Comparison of ENCODE assay signal across 25 cellular contexts in genomic region chr20:45510242-45510862, GRCh38. TPM values are rescaled to one million over a fixed set of nuclear protein-coding genes. Genes with fewer than 3 reads are reported as not detected.
DNase-seq lines count a peak whose midpoint lies in the region; ATAC-seq and TF ChIP-seq lines count a peak whose summit lies in the region.
"Had no signal": no experiment of that assay in that cellular context is flagged by ENCODE, and none has a peak within 500 bp of the region (broad histone marks: within the 10 kb centered on the region; RNA-seq: fewer than 3 reads in every experiment).

No MANE protein-coding gene starts in this region.

- H3K79me2 ChIP-seq in mammary epithelial cell (ENCODE audit: insufficient read depth, low read length) = no peaks in the 10 kb centered on the region

- no peaks in the 10 kb centered on the region for H3K27me3 ChIP-seq in mammary epithelial cell (ENCODE audit: insufficient read depth, low read length)

- WGBS in mammary epithelial cell (ENCODE audit: low coverage, missing lambda C conversion rate) = 80% methylated on average over 5 of the region's 5 CpGs

- peaks cover 36% of the 10 kb centered on the region for H3K4me1 ChIP-seq in mammary epithelial cell (ENCODE audit: insufficient read depth, low read length)
- H3K4me1 ChIP-seq: A549, Caco-2, HAP-1 had no signal

- peak overlapping the region; percentile 33 for H2AFZ ChIP-seq in mammary epithelial cell (ENCODE audit: low read depth, low read length)
- H2AFZ ChIP-seq: GM23338 had no signal

- no peaks in the 10 kb centered on the region for H3K9me3 ChIP-seq in mammary epithelial cell (replicated peaks; ENCODE audit: insufficient read depth, low read length)
- H3K9me3 ChIP-seq: A549, HAP-1 had no signal

- TF ChIP-seq CTCF in mammary epithelial cell (conservative IDR thresholded peaks at IDR 0.05 in 1 of 2, IDR thresholded peaks at IDR 0.05 in 1 of 2; ENCODE audit: extremely low read depth in 1 of 2, insufficient read depth in 1 of 2, low read depth in 1 of 2, low read length in 2 of 2) = no peak
- no peak for TF ChIP-seq CTCF in fibroblast of the aortic adventitia (IDR thresholded peaks at IDR 0.05; ENCODE audit: insufficient read depth, low read length)
- no peak for TF ChIP-seq CTCF in omental fat pad (IDR thresholded peaks at IDR 0.05)

- ATAC-seq in omental fat pad (ENCODE audit: low FRiP score) (peak; percentile 81), HG02623 (IDR thresholded peaks at IDR 0.05; ENCODE audit: unreplicated experiment) (no peak), HG03342 (IDR thresholded peaks at IDR 0.05; ENCODE audit: unreplicated experiment) (no peak)
- ATAC-seq: A549, GM23338 had no signal

- peak overlapping the region; percentile 30 for H3K27ac ChIP-seq in mammary epithelial cell (ENCODE audit: insufficient read depth, low read depth, low read length)
- H3K27ac ChIP-seq: A549, HL-60 had no signal

- dilution Hi-C loops in mammary epithelial cell (cut with HindIII; ENCODE audit: low sequenced_read_pairs) = no loop called here

- H3K4me3 ChIP-seq in mammary epithelial cell (replicated peaks in 1 of 3; ENCODE audit: insufficient read depth in 1 of 3, low read depth in 2 of 3, low read length in 3 of 3) = no peak overlapping the region
- no peak overlapping the region for H3K4me3 ChIP-seq in fibroblast of the aortic adventitia (ENCODE audit: low read depth, low read length)
- H3K4me3 ChIP-seq: A549, GM23338, HAP-1 had no signal

- no peaks in the 10 kb centered on the region for H4K20me1 ChIP-seq in mammary epithelial cell (ENCODE audit: insufficient read depth, low read length)

- H3K4me2 ChIP-seq in mammary epithelial cell (ENCODE audit: insufficient read depth, low read depth, low read length) = no peak overlapping the region
- H3K4me2 ChIP-seq: A549, GM23338 had no signal

- no peaks in the 10 kb centered on the region for H3K36me3 ChIP-seq in mammary epithelial cell (ENCODE audit: insufficient read depth, low read length)
- H3K36me3 ChIP-seq: HAP-1 had no signal

- in situ Hi-C loops in mammary epithelial cell (cut with MboI; ENCODE audit: low sequenced_read_pairs in 2 of 2) = no loop called here

- DNase-seq in NCI-H226 = peak; percentile 47
- peak; percentile 86 for DNase-seq in mammary epithelial cell
- peak; percentile 28 for DNase-seq in fibroblast of the aortic adventitia (ENCODE audit: low read depth)
- no peak for DNase-seq in omental fat pad (ENCODE audit: low spot score)
- no peak for DNase-seq in NCI-H446 (lab: John Stamatoyannopoulos, UW)
- DNase-seq: Caco-2; CD4-positive, alpha-beta T cell; IMR-90; MV-4-11; NCI-H1105 treated with DMSO at 0.1 percent for 48 hours; NCI-H2029 treated with DMSO at 0.1 percent for 48 hours; NCI-H345; NCI-H524 treated with DMSO at 0.1 percent for 48 hours; OCI-M1; Right ventricle myocardium superior had no signal

- no TSS peak for BruUV-seq in mammary epithelial cell (replicated peaks; lab: Mats Ljungman, UMichigan)

- CTCF ChIA-PET in mammary epithelial cell (lab: Charles Lee; ENCODE audit: low non-redundant PET) = no interaction called here

- no peak overlapping the region for H3K9ac ChIP-seq in mammary epithelial cell (ENCODE audit: insufficient read depth, low read length)

- intact Hi-C loops in mammary epithelial cell (cut with micrococcal nuclease) = no loop called here

RNA-seq across cellular contexts. Expression of gene SPINT3, which starts 5.1 kb away (rescaled TPM):
- total RNA-seq in mammary epithelial cell (not detected), fibroblast of the aortic adventitia (ENCODE audit: low replicate concordance) (not detected in 2 replicates), omental fat pad (not detected)
- polyA plus RNA-seq in mammary epithelial cell = not detected
- polyA minus RNA-seq in mammary epithelial cell = not detected
- total RNA-seq: Caco-2; CD4-positive, alpha-beta T cell; G401; GM23338; HT1080; IMR-90; Right ventricle myocardium superior; SK-MEL-5 had no signal
- polyA plus RNA-seq: A549, BJ, GM23338, IMR-90 had no signal

RNA-seq across cellular contexts. Expression of gene WFDC6, which starts 28.9 kb away (rescaled TPM):
- total RNA-seq in mammary epithelial cell (not detected), fibroblast of the aortic adventitia (ENCODE audit: low replicate concordance) (not detected in 2 replicates), omental fat pad (not detected)
- not detected for polyA plus RNA-seq in mammary epithelial cell
- polyA minus RNA-seq in mammary epithelial cell = not detected
- total RNA-seq: Caco-2; CD4-positive, alpha-beta T cell; G401; GM23338; HT1080; IMR-90; Right ventricle myocardium superior; SK-MEL-5 had no signal
- polyA plus RNA-seq: A549, BJ, GM23338, IMR-90 had no signal

RNA-seq across cellular contexts. Expression of gene EPPIN, which starts 36.8 kb away (rescaled TPM):
- total RNA-seq in mammary epithelial cell (not detected), fibroblast of the aortic adventitia (ENCODE audit: low replicate concordance) (not detected in 2 replicates), omental fat pad (not detected)
- not detected for polyA plus RNA-seq in mammary epithelial cell
- polyA minus RNA-seq in mammary epithelial cell = not detected
- total RNA-seq: Caco-2; CD4-positive, alpha-beta T cell; G401; GM23338; HT1080; IMR-90; Right ventricle myocardium superior; SK-MEL-5 had no signal
- polyA plus RNA-seq: A549, BJ, IMR-90 had no signal

RNA-seq across cellular contexts. Expression of gene WFDC2, which starts 40.8 kb away (rescaled TPM):
- total RNA-seq in mammary epithelial cell (1 to 10 TPM; 1.5 to 4.7 TPM), fibroblast of the aortic adventitia (ENCODE audit: low replicate concordance) (not detected in 2 replicates), omental fat pad (1 to 10 TPM; 3.0 to 8.4 (median 7.0) TPM)
- polyA plus RNA-seq in mammary epithelial cell = 13.6 TPM
- 30.0 TPM for polyA minus RNA-seq in mammary epithelial cell
- total RNA-seq: CD4-positive, alpha-beta T cell; G401; HT1080; IMR-90; SK-MEL-5 had no signal
- polyA plus RNA-seq: A549, BJ, IMR-90 had no signal

Comparison
In these comparisons a context has a peak if more than half of its experiments do, and no peak if none do; other contexts are left out.
1. DNase-seq: peak in NCI-H226 (single experiment), mammary epithelial cell (single experiment) and fibroblast of the aortic adventitia (single experiment); none in omental fat pad (single experiment) and NCI-H446 (0 of 2).